Comparison of ENCODE assay signal across 18 cellular contexts in genomic region chr19:30887042-30887441, GRCh38.
DNase-seq lines count a peak whose midpoint lies in the region; ATAC-seq, FAIRE-seq and TF ChIP-seq lines count a peak whose summit lies in the region.
"Had no signal": no experiment of that assay in that cellular context is flagged by ENCODE, and none has a peak within 500 bp of the region (broad histone marks: within the 10 kb centered on the region; RNA-seq: fewer than 3 reads in every experiment).

No MANE protein-coding gene starts in this region.

- H4K8ac ChIP-seq in H9 (replicated peaks; ENCODE audit: insufficient read length, low read depth, low read length) = no peak overlapping the region

- H3K27me3 Mint-ChIP-seq in H9 (ENCODE audit: low read depth) (no peaks in the 10 kb centered on the region; the same call in 1 of the 2 replicates), Caco-2 (ENCODE audit: insufficient read depth, unreplicated experiment) (peaks cover 14% of the 10 kb centered on the region)
- H3K27me3 Mint-ChIP-seq: CD4-positive, CD25-positive, alpha-beta regulatory T cell had no signal

- no peak overlapping the region for H2BK5ac ChIP-seq in H9 (ENCODE audit: insufficient read length, low read length)

- H3K4me3 ChIP-seq in Caco-2 (ENCODE audit: low read depth, low read length) (no peak overlapping the region), pancreas (no peak overlapping the region)
- H3K4me3 ChIP-seq: HAP-1 had no signal

- no peaks in the 10 kb centered on the region for H3K79me1 ChIP-seq in H9 (ENCODE audit: insufficient read depth, low read depth, low read length, poor library complexity, severe bottlenecking)

- H3K23ac ChIP-seq in H9 (ENCODE audit: insufficient read length, low read depth, low read length) = no peak overlapping the region

- no peak overlapping the region for H3K27ac ChIP-seq in H9 (ENCODE audit: insufficient read length, low read depth, low read length)
- no peak overlapping the region for H3K27ac ChIP-seq in pancreas

- H4K5ac ChIP-seq in H9 (ENCODE audit: insufficient read length, low read depth, low read length) = no peak overlapping the region

- no peak overlapping the region for H3K4me3 Mint-ChIP-seq in H9
- H3K4me3 Mint-ChIP-seq in Caco-2 (ENCODE audit: unreplicated experiment) = no peak overlapping the region
- H3K4me3 Mint-ChIP-seq: CD4-positive, CD25-positive, alpha-beta regulatory T cell; CD8-positive, alpha-beta memory T cell had no signal

- H4K20me1 ChIP-seq in H9 (ENCODE audit: control insufficient read depth, insufficient read depth, insufficient read length) = no peaks in the 10 kb centered on the region

- FAIRE-seq in pancreas (lab: Jason Lieb, UNC) = no peak
- FAIRE-seq: D721Med, G401.6, GM12892, GM18507, HepG2 had no signal

- H3K4me1 ChIP-seq in H9 (ENCODE audit: insufficient read depth, low read length) = no peaks in the 10 kb centered on the region
- H3K4me1 ChIP-seq in Caco-2 = no peaks in the 10 kb centered on the region
- no peaks in the 10 kb centered on the region for H3K4me1 ChIP-seq in pancreas
- H3K4me1 ChIP-seq: BE2C, HAP-1 had no signal

- no peak overlapping the region for H3K4me2 ChIP-seq in H9 (ENCODE audit: insufficient read depth, insufficient read length, low read length)

- no peak overlapping the region for H3K4ac ChIP-seq in H9 (ENCODE audit: low read depth, low read length)

- H3K14ac ChIP-seq in H9 (ENCODE audit: insufficient read depth, low read length) = no peak overlapping the region

- H3K27ac Mint-ChIP-seq in H9 (peak overlapping the region in 1 of 3 experiments; percentile 59; a peak in 1 of 7 replicates), Caco-2 (ENCODE audit: unreplicated experiment) (no peak overlapping the region)
- H3K27ac Mint-ChIP-seq: CD4-positive, CD25-positive, alpha-beta regulatory T cell; CD8-positive, alpha-beta memory T cell had no signal

- H3K9me3 ChIP-seq in H9 (ENCODE audit: control insufficient read depth, low read depth, low read length) = no peaks in the 10 kb centered on the region
- no peaks in the 10 kb centered on the region for H3K9me3 ChIP-seq in Caco-2
- H3K9me3 ChIP-seq in pancreas = no peaks in the 10 kb centered on the region
- H3K9me3 ChIP-seq: BE2C, HAP-1 had no signal

- H3T11ph ChIP-seq in H9 (ENCODE audit: low read length) = no peak overlapping the region

- peaks cover 0 to 2% (median 0%) of the 10 kb centered on the region in 3 experiments; a peak in 1 of 7 replicates for H3K36me3 Mint-ChIP-seq in H9 (ENCODE audit: insufficient read depth in 1 of 3, low read depth in 3 of 3)
- no peaks in the 10 kb centered on the region for H3K36me3 Mint-ChIP-seq in Caco-2 (ENCODE audit: insufficient read depth, unreplicated experiment)
- H3K36me3 Mint-ChIP-seq: CD4-positive, CD25-positive, alpha-beta regulatory T cell; CD8-positive, alpha-beta memory T cell had no signal

- WGBS in H9 (ENCODE audit: extremely low coverage, insufficient read length, low lambda C conversion rate) = no CpG with 5 or more reads among the region's 6 CpGs
- WGBS in pancreas, 2 donors = 81 to 89% methylated on average over 6 of the region's 6 CpGs

- H2BK120ac ChIP-seq in H9 (ENCODE audit: low read depth, low read length, poor library complexity, severe bottlenecking) = no peak overlapping the region

- no TSS peak for BruUV-seq in Caco-2 (replicated peaks; lab: Mats Ljungman, UMichigan)

- H3K9ac ChIP-seq in H9 (ENCODE audit: extremely low read depth, insufficient read length, low read length) = no peak overlapping the region

- CTCF ChIA-PET in Caco-2 (lab: Charles Lee) = no interaction called here

- H3K18ac ChIP-seq in H9 (ENCODE audit: insufficient read length, low read depth, low read length) = no peak overlapping the region

- TF ChIP-seq CTCF in H9 (conservative IDR thresholded peaks at IDR 0.05) (no peak), Caco-2 (IDR thresholded peaks at IDR 0.05; ENCODE audit: insufficient read depth in 1 of 2, low read depth in 1 of 2, low read length in 1 of 2, severe bottlenecking in 1 of 2, unreplicated experiment in 1 of 2) (no peak), pancreas (IDR thresholded peaks at IDR 0.05) (no peak)

- no peaks in the 10 kb centered on the region for H3K23me2 ChIP-seq in H9 (ENCODE audit: insufficient read length, low read depth, low read length, poor library complexity, severe bottlenecking)

- no peak overlapping the region for H2AK5ac ChIP-seq in H9 (ENCODE audit: insufficient read length, low read length)

- H3K27me3 ChIP-seq in H9 (ENCODE audit: insufficient read depth, low read length) (no peaks in the 10 kb centered on the region), Caco-2 (replicated peaks; ENCODE audit: control insufficient read depth, insufficient read depth, low read length) (no peaks in the 10 kb centered on the region), pancreas (no peaks in the 10 kb centered on the region)
- H3K27me3 ChIP-seq: BE2C had no signal

- H3K56ac ChIP-seq in H9 (ENCODE audit: insufficient read length, low read depth, low read length) = no peak overlapping the region

- POLR2A ChIA-PET in Caco-2 (lab: Charles Lee) = no interaction called here

- no peaks in the 10 kb centered on the region for H3K36me3 ChIP-seq in Caco-2 (ENCODE audit: control insufficient read depth, insufficient read depth, low read length)
- H3K36me3 ChIP-seq in pancreas = no peaks in the 10 kb centered on the region
- H3K36me3 ChIP-seq: BE2C, HAP-1 had no signal

- intact Hi-C loops in Caco-2 (cut with micrococcal nuclease; ENCODE audit: unreplicated experiment) (no loop called here), pancreas (cut with DNase I) (no loop called here)

- no peak overlapping the region for H2BK12ac ChIP-seq in H9 (ENCODE audit: insufficient read length, low read depth, low read length)

- ATAC-seq in pancreas = no peak
- ATAC-seq: HepG2 had no signal

- no peaks in the 10 kb centered on the region for H3K79me2 ChIP-seq in H9 (ENCODE audit: insufficient read depth, low read length)

- H3K9me3 Mint-ChIP-seq in H9 (no peaks in the 10 kb centered on the region; a peak in 1 of 5 replicates), Caco-2 (ENCODE audit: unreplicated experiment) (no peaks in the 10 kb centered on the region)
- H3K9me3 Mint-ChIP-seq: CD4-positive, CD25-positive, alpha-beta regulatory T cell; CD8-positive, alpha-beta memory T cell had no signal

- H2AFZ ChIP-seq in H9 (ENCODE audit: low read length) = no peak overlapping the region

- peak; percentile 17 for DNase-seq in H9
- DNase-seq in NCI-H82 treated with DMSO at 0.1 percent for 48 hours (lab: John Stamatoyannopoulos, UW; ENCODE audit: unreplicated experiment) = peak; percentile 91
- peak; percentile 34 for DNase-seq in islet precursor cell
- no peak for DNase-seq in Caco-2
- DNase-seq in pancreas = no peak
- DNase-seq in glomerular visceral epithelial cell (ENCODE audit: extremely low spot score) = no peak
- DNase-seq: BE2C; C1 segment of cervical spinal cord; CD4-positive, CD25-positive, alpha-beta regulatory T cell; CD8-positive, alpha-beta memory T cell; COR-L47; GOT3 had no signal

- H2BK15ac ChIP-seq in H9 (ENCODE audit: low read depth, low read length) = no peak overlapping the region

- H3K4me1 Mint-ChIP-seq in H9 (peaks cover 2 to 3% of the 10 kb centered on the region in 2 experiments; a peak in 3 of 4 replicates), Caco-2 (ENCODE audit: low read depth, unreplicated experiment) (no peaks in the 10 kb centered on the region)
- H3K4me1 Mint-ChIP-seq: CD4-positive, CD25-positive, alpha-beta regulatory T cell; CD8-positive, alpha-beta memory T cell had no signal

- H2BK20ac ChIP-seq in H9 (ENCODE audit: low read depth, low read length, poor library complexity, severe bottlenecking) = no peak overlapping the region

- H4K91ac ChIP-seq in H9 (ENCODE audit: insufficient read length, low read depth, low read length) = no peak overlapping the region

Comparison
In these comparisons a context has a peak if more than half of its experiments do, and no peak if none do; other contexts are left out.
1. DNase-seq: peak in H9 (single experiment), NCI-H82 treated with DMSO at 0.1 percent for 48 hours (single experiment) and islet precursor cell (single experiment); none in Caco-2 (0 of 2), pancreas (0 of 6) and glomerular visceral epithelial cell (single experiment).